In the genomic region with DNA sequence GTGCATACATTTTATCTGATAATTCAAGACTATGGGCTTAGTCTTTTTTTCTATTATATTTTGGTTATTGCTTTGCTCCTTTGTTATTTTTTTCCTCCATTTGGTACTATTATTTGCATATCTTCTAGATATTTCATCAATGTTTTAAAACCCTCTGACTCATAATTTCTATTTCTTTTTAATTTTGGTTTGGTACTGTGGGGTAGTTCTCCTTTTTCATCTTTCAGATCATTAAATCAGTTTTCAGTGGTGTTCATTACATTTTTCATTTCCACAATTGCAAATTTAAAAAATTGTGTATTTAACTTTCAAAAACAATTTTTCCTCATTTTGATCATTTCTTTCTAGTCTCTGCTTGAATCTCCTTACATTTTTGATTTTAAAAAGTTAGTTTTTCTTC, we compare ENCODE assay signal across 29 cellular contexts. TPM values are rescaled to one million over a fixed set of nuclear protein-coding genes. Genes with fewer than 3 reads are reported as not detected.
"Had no signal": no experiment of that assay in that cellular context is flagged by ENCODE, and none has a peak within 500 bp of the region (broad histone marks: within the 10 kb centered on the region; RNA-seq: fewer than 3 reads in every experiment).

No MANE protein-coding gene starts in this region.

- H3K9me3 Mint-ChIP-seq: stimulated activated effector memory CD8-positive, alpha-beta T cell treated with anti-CD3 and anti-CD28 coated beads, Interleukin-12 subunit alpha, Interleukin-12 subunit beta, amount 100 ng/mL, for 72 hours; stimulated activated memory B cell treated with anti-CD40 and anti-IgM and Interleukin-4, amounts not matched to agents 10 μg/mL and 1 μg/mL and 100 μg/mL, for 72 hours; stimulated activated naive B cell treated with anti-CD40 and anti-IgM and Interleukin-4, amounts not matched to agents 10 μg/mL and 1 μg/mL and 100 μg/mL, for 72 hours; stimulated activated naive CD8-positive, alpha-beta T cell treated with anti-CD3 and anti-CD28 coated beads, Interleukin-15, amount 100 ng/mL, for 72 hours; stimulated activated naive CD8-positive, alpha-beta T cell treated with anti-CD3 and anti-CD28 coated beads, Interleukin-15, Interleukin-2, amounts not matched to agents 100 ng/mL and 50 ng/mL, for 24 hours; type B pancreatic cell had no signal

- ATAC-seq: stimulated activated effector memory CD8-positive, alpha-beta T cell treated with anti-CD3 and anti-CD28 coated beads, Interleukin-12 subunit alpha, Interleukin-12 subunit beta, amount 100 ng/mL, for 72 hours; stimulated activated memory B cell treated with anti-CD40 and anti-IgM and Interleukin-4, amounts not matched to agents 10 μg/mL and 1 μg/mL and 100 μg/mL, for 72 hours; stimulated activated naive CD8-positive, alpha-beta T cell treated with anti-CD3 and anti-CD28 coated beads, Interleukin-15, amount 100 ng/mL, for 72 hours; upper lobe of right lung had no signal

- H3K4me1 Mint-ChIP-seq: stimulated activated effector memory CD8-positive, alpha-beta T cell treated with anti-CD3 and anti-CD28 coated beads, Interleukin-12 subunit alpha, Interleukin-12 subunit beta, amount 100 ng/mL, for 72 hours; stimulated activated memory B cell treated with anti-CD40 and anti-IgM and Interleukin-4, amounts not matched to agents 10 μg/mL and 1 μg/mL and 100 μg/mL, for 72 hours; stimulated activated naive CD8-positive, alpha-beta T cell treated with anti-CD3 and anti-CD28 coated beads, Interleukin-15, amount 100 ng/mL, for 72 hours had no signal

- H3K4me3 ChIP-seq: stomach, suprapubic skin, testis, thoracic aorta, thyroid gland, tibial artery, tibial nerve, transverse colon, upper lobe of left lung, upper lobe of right lung, uterus, vagina had no signal

- H3K27me3 ChIP-seq: testis, thyroid gland, tibial nerve, uterus, vagina had no signal

- H3K4me3 Mint-ChIP-seq: stimulated activated effector memory CD8-positive, alpha-beta T cell treated with anti-CD3 and anti-CD28 coated beads, Interleukin-12 subunit alpha, Interleukin-12 subunit beta, amount 100 ng/mL, for 72 hours; stimulated activated memory B cell treated with anti-CD40 and anti-IgM and Interleukin-4, amounts not matched to agents 10 μg/mL and 1 μg/mL and 100 μg/mL, for 72 hours; stimulated activated naive B cell treated with anti-CD40 and anti-IgM and Interleukin-4, amounts not matched to agents 10 μg/mL and 1 μg/mL and 100 μg/mL, for 72 hours; stimulated activated naive CD8-positive, alpha-beta T cell treated with anti-CD3 and anti-CD28 coated beads, Interleukin-15, amount 100 ng/mL, for 72 hours; stimulated activated naive CD8-positive, alpha-beta T cell treated with anti-CD3 and anti-CD28 coated beads, Interleukin-15, Interleukin-2, amounts not matched to agents 100 ng/mL and 50 ng/mL, for 24 hours; type B pancreatic cell had no signal

- H3K9me3 ChIP-seq: stomach, suprapubic skin, testis, thoracic aorta, thyroid gland, tibial artery, tibial nerve, transverse colon, upper lobe of left lung, upper lobe of right lung, uterus, vagina had no signal

- H3K36me3 Mint-ChIP-seq: stimulated activated effector memory CD8-positive, alpha-beta T cell treated with anti-CD3 and anti-CD28 coated beads, Interleukin-12 subunit alpha, Interleukin-12 subunit beta, amount 100 ng/mL, for 72 hours; stimulated activated memory B cell treated with anti-CD40 and anti-IgM and Interleukin-4, amounts not matched to agents 10 μg/mL and 1 μg/mL and 100 μg/mL, for 72 hours; stimulated activated naive B cell treated with anti-CD40 and anti-IgM and Interleukin-4, amounts not matched to agents 10 μg/mL and 1 μg/mL and 100 μg/mL, for 72 hours; type B pancreatic cell had no signal

- H3K27ac Mint-ChIP-seq: stimulated activated effector memory CD8-positive, alpha-beta T cell treated with anti-CD3 and anti-CD28 coated beads, Interleukin-12 subunit alpha, Interleukin-12 subunit beta, amount 100 ng/mL, for 72 hours; stimulated activated memory B cell treated with anti-CD40 and anti-IgM and Interleukin-4, amounts not matched to agents 10 μg/mL and 1 μg/mL and 100 μg/mL, for 72 hours; stimulated activated naive B cell treated with anti-CD40 and anti-IgM and Interleukin-4, amounts not matched to agents 10 μg/mL and 1 μg/mL and 100 μg/mL, for 72 hours; stimulated activated naive CD8-positive, alpha-beta T cell treated with anti-CD3 and anti-CD28 coated beads, Interleukin-15, amount 100 ng/mL, for 72 hours; stimulated activated naive CD8-positive, alpha-beta T cell treated with anti-CD3 and anti-CD28 coated beads, Interleukin-15, Interleukin-2, amounts not matched to agents 100 ng/mL and 50 ng/mL, for 24 hours; type B pancreatic cell had no signal

- H3K27ac ChIP-seq: stomach, suprapubic skin, thoracic aorta, thyroid gland, tibial artery, tibial nerve, transverse colon, upper lobe of left lung, upper lobe of right lung, uterus, vagina had no signal

- FAIRE-seq: urothelium cell line had no signal

- DNase-seq: stimulated activated CD4-positive, alpha-beta T cell treated with anti-CD3 and anti-CD28 coated beads, Interleukin-2, amount 100 ng/mL, for 48 hours; stimulated activated CD4-positive, alpha-beta T cell treated with anti-CD3 and anti-CD28 coated beads, Interleukin-4, amount 100 ng/mL, for 1 hour; stimulated activated CD4-positive, alpha-beta T cell treated with anti-CD3 and anti-CD28 coated beads, Interleukin-4, amount 100 ng/mL, for 24 hours; stimulated activated CD4-positive, alpha-beta T cell treated with anti-CD3 and anti-CD28 coated beads, Interleukin-4, amount 100 ng/mL, for 4 hours; stimulated activated CD8-positive, alpha-beta memory T cell treated with anti-CD3 and anti-CD28 coated beads, Interleukin-4, amount 100 ng/mL, for 48 hours; stimulated activated naive B cell treated with anti-CD40 and anti-IgM and Interleukin-4, amounts not matched to agents 10 μg/mL and 1 μg/mL and 100 μg/mL, for 72 hours; stimulated activated naive CD4-positive, alpha-beta T cell; stimulated activated naive CD4-positive, alpha-beta T cell treated with Interleukin-2 at 50 U/mL for 16 hours; stimulated activated naive CD8-positive, alpha-beta T cell treated with anti-CD3 and anti-CD28 coated beads, Interleukin-15, amount 100 ng/mL, for 72 hours; stomach; substantia nigra; testis; thyroid gland; tibial artery; transverse colon; trophoblast cell; upper lobe of left lung; upper lobe of right lung; uterus had no signal

- H3K4me1 ChIP-seq: stomach, suprapubic skin, thyroid gland, tibial artery, tibial nerve, transverse colon, upper lobe of right lung, uterus, vagina had no signal

- H3K36me3 ChIP-seq: stomach, suprapubic skin, thoracic aorta, thyroid gland, tibial artery, tibial nerve, transverse colon, upper lobe of left lung, upper lobe of right lung, uterus, vagina had no signal

RNA-seq across cellular contexts. Expression of gene FRMPD1, which starts 7.5 kb away (rescaled TPM):
- total RNA-seq: upper lobe of right lung, ureter had no signal
